8 cellular contexts compared by ENCODE assay signal in the genomic region with DNA sequence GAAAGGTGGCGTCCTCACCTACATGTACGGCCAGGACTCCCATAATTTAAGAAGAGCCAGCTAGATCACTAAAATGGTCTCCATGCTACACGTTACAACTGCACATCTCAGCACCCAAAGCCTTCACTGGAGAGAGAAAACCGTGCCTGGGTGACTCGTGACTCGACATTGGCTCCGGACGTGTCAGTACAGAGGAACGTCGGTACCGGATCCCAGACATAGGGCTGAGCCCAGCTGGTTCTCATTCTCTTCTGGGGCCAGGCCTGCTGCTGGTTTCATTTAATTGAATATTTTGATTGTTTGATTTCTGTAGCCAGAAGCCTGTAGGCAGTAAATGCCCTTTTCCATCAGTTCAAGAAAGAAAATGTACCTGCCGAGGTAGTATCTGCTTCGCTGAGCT.
A peak's percentile ranks its signal among the peaks of the same experiment; 100 is the strongest.
DNase-seq lines count a peak whose midpoint lies in the region; ATAC-seq, FAIRE-seq and TF ChIP-seq lines count a peak whose summit lies in the region.

No MANE protein-coding gene starts in this region.

- intact Hi-C loops in GM12878 (cut with micrococcal nuclease; ENCODE audit: unreplicated experiment) = loop anchor here (1.0 to 10.0 kb wide), 8 partner anchors 280 to 1580 kb away; partner anchors contain the start of gene DUSP10

- H4K8ac ChIP-seq in neuronal stem cell (ENCODE audit: low read depth, low read length) = no peak overlapping the region

- H3K4me2 ChIP-seq in DOHH2 (ENCODE audit: low read length) (peak overlapping the region; percentile 41), GM12878 (ENCODE audit: control insufficient read depth, insufficient read depth) (peak overlapping the region; percentile 22; the same call in 1 of the 2 replicates), neuronal stem cell (ENCODE audit: insufficient read depth, low read length, poor library complexity, severe bottlenecking) (no peak overlapping the region)

- H2AK5ac ChIP-seq in neuronal stem cell (ENCODE audit: low read depth, low read length) = no peak overlapping the region

- no peak overlapping the region for H2BK120ac ChIP-seq in neuronal stem cell (ENCODE audit: low read depth, low read length)

- no peak overlapping the region for H3K18ac ChIP-seq in neuronal stem cell (ENCODE audit: low read length)

- H2BK15ac ChIP-seq in neuronal stem cell (ENCODE audit: low read length) = no peak overlapping the region

- no peak overlapping the region for H2BK12ac ChIP-seq in neuronal stem cell (ENCODE audit: low read length)

- H3K36me3 ChIP-seq in DOHH2 (ENCODE audit: control insufficient read depth, low read length) = no peaks in the 10 kb centered on the region
- no peaks in the 10 kb centered on the region for H3K36me3 ChIP-seq in GM12878 (ENCODE audit: control insufficient read depth in 2 of 2, insufficient read depth in 2 of 2, low read length in 1 of 2)
- H3K36me3 ChIP-seq in neuronal stem cell (replicated peaks in 1 of 2; ENCODE audit: control insufficient read depth in 2 of 2, insufficient read depth in 2 of 2, low read length in 2 of 2) = no peaks in the 10 kb centered on the region
- H3K36me3 ChIP-seq in HAP-1 (replicated peaks) = no peaks in the 10 kb centered on the region

- peak; percentile 14 for ATAC-seq in HG02798 (IDR thresholded peaks at IDR 0.05; ENCODE audit: poor library complexity, unreplicated experiment)
- peak; percentile 30 for ATAC-seq in GM12878

- TF ChIP-seq RAD21 in GM12878 (IDR thresholded peaks at IDR 0.05; ENCODE audit: insufficient read depth, low read depth, low read length) = no peak

- no peaks in the 10 kb centered on the region for H3F3A ChIP-seq in DOHH2 (ENCODE audit: control insufficient read depth, insufficient read depth)

- peaks cover 4% of the 10 kb centered on the region; the same call in 1 of the 2 replicates for H3K27me3 ChIP-seq in DOHH2 (ENCODE audit: control insufficient read depth, low read length)
- no peaks in the 10 kb centered on the region for H3K27me3 ChIP-seq in GM12878 (replicated peaks in 1 of 2; ENCODE audit: control insufficient read depth in 2 of 2, insufficient read depth in 2 of 2, low read length in 1 of 2)
- no peaks in the 10 kb centered on the region for H3K27me3 ChIP-seq in neuronal stem cell (ENCODE audit: control insufficient read depth in 3 of 3, insufficient read depth in 3 of 3, low read depth in 1 of 3, low read length in 3 of 3)
- H3K27me3 ChIP-seq in HAP-1 (ENCODE audit: low read depth) = no peaks in the 10 kb centered on the region

- H4K91ac ChIP-seq in neuronal stem cell (ENCODE audit: low read depth, low read length, poor library complexity) = no peak overlapping the region

- H3K79me2 ChIP-seq in DOHH2 (ENCODE audit: control insufficient read depth, low read length) = no peaks in the 10 kb centered on the region
- H3K79me2 ChIP-seq in GM12878 (ENCODE audit: control insufficient read depth, insufficient read depth, low read length) = no peaks in the 10 kb centered on the region

- no TSS peak for BruUV-seq in GM12878 (replicated peaks; lab: Mats Ljungman, UMichigan)

- no peak for TF ChIP-seq EP300 in GM12878 (IDR thresholded peaks at IDR 0.05; ENCODE audit: borderline replicate concordance in 1 of 2, control insufficient read depth in 1 of 2, low read depth in 2 of 2, low read length in 2 of 2)

- no peak for TF ChIP-seq CTCF in DOHH2 (IDR thresholded peaks at IDR 0.05; ENCODE audit: low read depth, low read length, poor library complexity, severe bottlenecking)
- no peak for TF ChIP-seq CTCF in GM12878 (IDR thresholded peaks at IDR 0.05 in 2 of 3, conservative IDR thresholded peaks at IDR 0.05 in 1 of 3; ENCODE audit: control insufficient read depth in 2 of 3, extremely low read depth in 1 of 3, insufficient read depth in 1 of 3, low read depth in 3 of 3, low read length in 3 of 3)

- H3K9ac ChIP-seq in GM12878 (ENCODE audit: control insufficient read depth, insufficient read depth, low read length) (no peak overlapping the region), neuronal stem cell (ENCODE audit: low read depth, low read length, poor library complexity) (no peak overlapping the region)

- H3K27ac ChIP-seq in DOHH2 (ENCODE audit: low read depth, low read length) (no peak overlapping the region), GM12878 (ENCODE audit: control insufficient read depth, insufficient read depth) (no peak overlapping the region), neuronal stem cell (replicated peaks; ENCODE audit: low read length) (no peak overlapping the region)

- in situ Hi-C loops in GM12878 (cut with MboI) = loop anchor here (5.0 to 10.0 kb wide), 3 partner anchors 340 to 977 kb away; no protein-coding TSS in a partner anchor
- in situ Hi-C loops in HAP-1 (cut with MboI; ENCODE audit: low sequenced_read_pairs) = no loop called here

- SMC1A ChIA-PET in GM12878 (lab: Charles Lee; ENCODE audit: uncharacterized antibody, unreplicated experiment) = interaction anchor here (0.9 to 2.8 kb wide), 7 partner anchors 11 to 1019 kb away, joined by 3 to 12 read pairs (median 4); no protein-coding TSS in a partner anchor

- H3K4me3 ChIP-seq in DOHH2 (ENCODE audit: low read length) = peak overlapping the region; percentile 2; the same call in 1 of the 2 replicates
- H3K4me3 ChIP-seq in GM12878 = no peak overlapping the region
- H3K4me3 ChIP-seq in neuronal stem cell (ENCODE audit: low read length in 2 of 2) = no peak overlapping the region
- no peak overlapping the region for H3K4me3 ChIP-seq in HAP-1

- FAIRE-seq in GM12878 (lab: Jason Lieb, UNC) = no peak

- DNase-seq in GM12878 (ENCODE audit: low read depth, low spot score) (no peak), neuronal stem cell (ENCODE audit: low spot score) (no peak), dermis blood vessel endothelial cell (no peak), NCI-H446 treated with DMSO at 0.1 percent for 48 hours (lab: John Stamatoyannopoulos, UW) (no peak), HAP-1 (ENCODE audit: low spot score in 2 of 2) (no peak)
- no peak for DNase-seq in activated CD4-positive, CD25-positive, alpha-beta regulatory T cell treated with anti-CD3 and anti-CD28 coated beads, Interleukin-2, amount 50 U/mL, for 72 hours

- H2AFZ ChIP-seq in GM12878 (ENCODE audit: control insufficient read depth, low read depth, low read length) (no peak overlapping the region), neuronal stem cell (ENCODE audit: low read length) (peak overlapping the region; percentile 51)

- no peak overlapping the region for H2BK5ac ChIP-seq in neuronal stem cell (ENCODE audit: low read length)

- WGBS in GM12878 (ENCODE audit: insufficient coverage, insufficient replicate concordance, low lambda C conversion rate, missing lambda C conversion rate) = 40% methylated on average over 13 of the region's 13 CpGs
- WGBS in neuronal stem cell (ENCODE audit: extremely low coverage in 2 of 2, insufficient read length in 2 of 2, insufficient replicate concordance in 1 of 2), 2 donors = no CpG with 5 or more reads among the region's 13 CpGs

- H3K79me1 ChIP-seq in neuronal stem cell (ENCODE audit: low read depth, low read length) = no peaks in the 10 kb centered on the region

- no peaks in the 10 kb centered on the region for H4K20me1 ChIP-seq in DOHH2 (ENCODE audit: control insufficient read depth, insufficient read depth, low read depth, low read length)
- H4K20me1 ChIP-seq in GM12878 (ENCODE audit: control insufficient read depth, insufficient read depth) = no peaks in the 10 kb centered on the region

- H3K14ac ChIP-seq in neuronal stem cell (ENCODE audit: low read length) = no peak overlapping the region

- CTCF ChIA-PET in GM12878 (lab: Yijun Ruan, JAX) = interaction anchor here (0.9 to 3.3 kb wide), 31 partner anchors 8 to 1589 kb away, joined by 3 to 20 read pairs (median 3); partner anchors contain the start of gene TAF1A

- H3K9me2 ChIP-seq in DOHH2 (replicated peaks; ENCODE audit: control insufficient read depth, low read length) = no peaks in the 10 kb centered on the region

- RAD21 ChIA-PET in GM12878 (lab: Charles Lee; ENCODE audit: unreplicated experiment) = interaction anchor here (0.8 to 2.2 kb wide), 14 partner anchors 10 to 1644 kb away, joined by 3 to 8 read pairs (median 4); partner anchors contain the start of gene DUSP10

- H3K9me3 ChIP-seq in DOHH2 (ENCODE audit: control insufficient read depth, insufficient read depth, low read length) (no peaks in the 10 kb centered on the region; the same call in 1 of the 2 replicates), GM12878 (replicated peaks; ENCODE audit: control insufficient read depth, insufficient read depth, low read length) (peaks cover 3% of the 10 kb centered on the region; the same call in 1 of the 3 replicates), neuronal stem cell (replicated peaks in 1 of 2; ENCODE audit: control insufficient read depth in 2 of 2, insufficient read depth in 1 of 2, low read depth in 1 of 2, low read length in 2 of 2) (peaks cover 0 to 1% of the 10 kb centered on the region in 2 donors), HAP-1 (no peaks in the 10 kb centered on the region; the same call in 1 of the 2 replicates)

- no peak for TF ChIP-seq POLR2A in GM12878 (IDR thresholded peaks at IDR 0.05; ENCODE audit: low read depth, low read length)

- no peak overlapping the region for H3K4ac ChIP-seq in neuronal stem cell (ENCODE audit: low read length)

- no peak overlapping the region for H3K23ac ChIP-seq in neuronal stem cell (ENCODE audit: low read depth, low read length, poor library complexity)

- POLR2A ChIA-PET in GM12878 (lab: Charles Lee) = no interaction called here

- H3K4me1 ChIP-seq in DOHH2 (ENCODE audit: control insufficient read depth, low read length) = peaks cover 14% of the 10 kb centered on the region
- no peaks in the 10 kb centered on the region for H3K4me1 ChIP-seq in GM12878 (ENCODE audit: control insufficient read depth, insufficient read depth, low read length)
- H3K4me1 ChIP-seq in neuronal stem cell (ENCODE audit: control insufficient read depth in 2 of 2, insufficient read depth in 1 of 2, low read depth in 1 of 2, low read length in 2 of 2) = no peaks in the 10 kb centered on the region
- peaks cover 5% of the 10 kb centered on the region for H3K4me1 ChIP-seq in HAP-1

TF ChIP-seq in GM12878, 131 proteins besides CTCF, POLR2A, EP300 and RAD21:
- no peak for TF ChIP-seq NFYA (IDR thresholded peaks at IDR 0.05; ENCODE audit: borderline replicate concordance, low read depth, low read length)
